ENCODE assay signal across 8 cellular contexts in the genomic region with DNA sequence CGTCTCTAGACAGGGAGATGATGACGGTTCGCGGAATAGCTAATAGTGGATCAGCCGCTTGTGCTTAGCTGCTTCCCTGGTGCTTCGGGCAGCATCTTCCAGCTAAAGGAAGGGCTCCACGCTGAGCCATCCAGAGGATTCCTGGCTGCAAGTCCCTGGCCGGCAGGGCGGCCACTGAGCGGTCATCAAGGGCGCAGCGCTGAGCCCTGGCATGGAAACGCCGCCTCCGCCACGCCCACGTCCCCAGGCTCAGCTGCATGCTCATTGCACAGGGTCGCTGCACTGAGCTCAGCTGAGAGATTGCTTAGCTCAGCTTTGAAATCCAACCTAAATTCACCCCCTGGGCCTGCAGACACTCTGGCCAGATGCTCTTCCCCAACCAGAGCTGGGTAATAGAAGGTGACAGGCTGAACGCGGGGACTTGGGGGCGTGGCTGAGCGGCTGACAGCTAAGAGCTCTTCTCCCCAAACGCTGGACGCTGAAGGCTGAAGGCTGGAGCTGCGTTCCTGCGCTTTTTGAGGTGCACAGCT.
DNase-seq lines count a peak whose midpoint lies in the region; ATAC-seq, FAIRE-seq and TF ChIP-seq lines count a peak whose summit lies in the region.

No MANE protein-coding gene starts in this region.

- no peak overlapping the region for H3K4me3 ChIP-seq in CD8-positive, alpha-beta T cell (ENCODE audit: low read depth, low read length)
- H3K4me3 ChIP-seq in fibroblast of pulmonary artery (replicated peaks; ENCODE audit: low read depth, low read length) = peak overlapping the region; percentile 49

- no peaks in the 10 kb centered on the region for H3K36me3 Mint-ChIP-seq in CD8-positive, alpha-beta T cell
- H3K36me3 Mint-ChIP-seq in naive B cell = no peaks in the 10 kb centered on the region

- H3K36me3 ChIP-seq in CD8-positive, alpha-beta T cell (ENCODE audit: insufficient read depth, low read length) = no peaks in the 10 kb centered on the region

- H3K27ac ChIP-seq in CD8-positive, alpha-beta T cell (ENCODE audit: low read depth, low read length) = no peak overlapping the region

- peaks cover 3% of the 10 kb centered on the region for H3K4me1 Mint-ChIP-seq in CD8-positive, alpha-beta T cell (ENCODE audit: low read depth)
- peaks cover 6 to 9% (median 7%) of the 10 kb centered on the region in 3 donors for H3K4me1 Mint-ChIP-seq in naive B cell

- ATAC-seq in CD8-positive, alpha-beta T cell = no peak
- ATAC-seq in HG03442 (IDR thresholded peaks at IDR 0.05; ENCODE audit: unreplicated experiment) (peak; percentile 58), SK-N-SH treated with all-trans-retinoic acid at 6 μM for 48 hours (peak; percentile 96), naive B cell (ENCODE audit: low read depth in 2 of 2) (no peak), HG02970 (IDR thresholded peaks at IDR 0.05; ENCODE audit: low FRiP score, unreplicated experiment) (no peak), GM21576 (IDR thresholded peaks at IDR 0.05; ENCODE audit: unreplicated experiment) (no peak)

- TF ChIP-seq CTCF in CD8-positive, alpha-beta T cell (IDR thresholded peaks at IDR 0.05) = no peak
- no peak for TF ChIP-seq CTCF in fibroblast of pulmonary artery (IDR thresholded peaks at IDR 0.05; ENCODE audit: low read length, missing control alignments)

- intact Hi-C loops in CD8-positive, alpha-beta T cell (cut with DNase I, micrococcal nuclease) = no loop called here

- no peaks in the 10 kb centered on the region for H3K27me3 ChIP-seq in CD8-positive, alpha-beta T cell (ENCODE audit: insufficient read depth, low read length)

- no peaks in the 10 kb centered on the region for H3K9me3 Mint-ChIP-seq in CD8-positive, alpha-beta T cell
- peaks cover 0 to 4% (median 0%) of the 10 kb centered on the region in 7 donors for H3K9me3 Mint-ChIP-seq in naive B cell

- no peaks in the 10 kb centered on the region for H3K4me1 ChIP-seq in CD8-positive, alpha-beta T cell (ENCODE audit: insufficient read depth, low read length)

- no peak overlapping the region for H3K27ac Mint-ChIP-seq in CD8-positive, alpha-beta T cell
- no peak overlapping the region for H3K27ac Mint-ChIP-seq in naive B cell

- FAIRE-seq in HTR-8/SVneo (lab: Jason Lieb, UNC) = no peak

- H3K9me3 ChIP-seq in CD8-positive, alpha-beta T cell (ENCODE audit: low read length) = no peaks in the 10 kb centered on the region

- CTCF ChIA-PET in CD8-positive, alpha-beta T cell (lab: Charles Lee) = interaction anchor here (0.7 kb wide), 1 partner anchor 15 kb away, joined by 3 read pairs; no protein-coding TSS in a partner anchor

- POLR2A ChIA-PET in CD8-positive, alpha-beta T cell (lab: Charles Lee) = no interaction called here

- H3K4me3 Mint-ChIP-seq in CD8-positive, alpha-beta T cell = peak overlapping the region; percentile 39
- H3K4me3 Mint-ChIP-seq in naive B cell = peak overlapping the region in 7 of 8 donors; percentile 15 to 73 (median 29)

- DNase-seq in CD8-positive, alpha-beta T cell = no peak
- DNase-seq in fibroblast of pulmonary artery (ENCODE audit: low read depth) (peak; percentile 36), naive B cell (no peak), HTR-8/SVneo (ENCODE audit: insufficient read length, low spot score) (no peak)

- H3K27me3 Mint-ChIP-seq in CD8-positive, alpha-beta T cell (ENCODE audit: low read depth) = peaks cover 27% of the 10 kb centered on the region
- H3K27me3 Mint-ChIP-seq in naive B cell = peaks cover 16 to 30% (median 23%) of the 10 kb centered on the region in 3 donors

TF ChIP-seq in SK-N-SH treated with all-trans-retinoic acid at 6 μM for 48 hours, 23 proteins besides CTCF, POLR2A, EP300 and RAD21:
- no peak for TF ChIP-seq ZNF70 (CRISPR knock-in tag; IDR thresholded peaks at IDR 0.05)
- TF ChIP-seq BACH2 (CRISPR knock-in tag; IDR thresholded peaks at IDR 0.05; ENCODE audit: borderline replicate concordance) = no peak
- TF ChIP-seq RARB (CRISPR knock-in tag; IDR thresholded peaks at IDR 0.05) = no peak
- no peak for TF ChIP-seq TOX (CRISPR knock-in tag; IDR thresholded peaks at IDR 0.05; ENCODE audit: borderline replicate concordance)
- no peak for TF ChIP-seq SNAI2 (CRISPR knock-in tag; IDR thresholded peaks at IDR 0.05)
- peak; percentile 59; the same call in 1 of the 2 replicates for TF ChIP-seq TCF4 (CRISPR knock-in tag; IDR thresholded peaks at IDR 0.05; ENCODE audit: borderline replicate concordance)
- TF ChIP-seq, protein P1, sequence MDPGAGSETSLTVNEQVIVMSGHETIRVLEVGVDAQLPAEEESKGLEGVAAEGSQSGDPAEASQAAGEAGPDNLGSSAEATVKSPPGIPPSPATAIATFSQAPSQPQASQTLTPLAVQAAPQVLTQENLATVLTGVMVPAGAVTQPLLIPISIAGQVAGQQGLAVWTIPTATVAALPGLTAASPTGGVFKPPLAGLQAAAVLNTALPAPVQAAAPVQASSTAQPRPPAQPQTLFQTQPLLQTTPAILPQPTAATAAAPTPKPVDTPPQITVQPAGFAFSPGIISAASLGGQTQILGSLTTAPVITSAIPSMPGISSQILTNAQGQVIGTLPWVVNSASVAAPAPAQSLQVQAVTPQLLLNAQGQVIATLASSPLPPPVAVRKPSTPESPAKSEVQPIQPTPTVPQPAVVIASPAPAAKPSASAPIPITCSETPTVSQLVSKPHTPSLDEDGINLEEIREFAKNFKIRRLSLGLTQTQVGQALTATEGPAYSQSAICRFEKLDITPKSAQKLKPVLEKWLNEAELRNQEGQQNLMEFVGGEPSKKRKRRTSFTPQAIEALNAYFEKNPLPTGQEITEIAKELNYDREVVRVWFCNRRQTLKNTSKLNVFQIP (CRISPR knock-in tag; IDR thresholded peaks at IDR 0.05; ENCODE audit: borderline replicate concordance, low read depth) = no peak
- TF ChIP-seq, protein P2, sequence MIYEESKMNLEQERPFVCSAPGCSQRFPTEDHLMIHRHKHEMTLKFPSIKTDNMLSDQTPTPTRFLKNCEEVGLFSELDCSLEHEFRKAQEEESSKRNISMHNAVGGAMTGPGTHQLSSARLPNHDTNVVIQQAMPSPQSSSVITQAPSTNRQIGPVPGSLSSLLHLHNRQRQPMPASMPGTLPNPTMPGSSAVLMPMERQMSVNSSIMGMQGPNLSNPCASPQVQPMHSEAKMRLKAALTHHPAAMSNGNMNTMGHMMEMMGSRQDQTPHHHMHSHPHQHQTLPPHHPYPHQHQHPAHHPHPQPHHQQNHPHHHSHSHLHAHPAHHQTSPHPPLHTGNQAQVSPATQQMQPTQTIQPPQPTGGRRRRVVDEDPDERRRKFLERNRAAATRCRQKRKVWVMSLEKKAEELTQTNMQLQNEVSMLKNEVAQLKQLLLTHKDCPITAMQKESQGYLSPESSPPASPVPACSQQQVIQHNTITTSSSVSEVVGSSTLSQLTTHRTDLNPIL (CRISPR knock-in tag; IDR thresholded peaks at IDR 0.05; ENCODE audit: low read depth) = no peak
- no peak for TF ChIP-seq ARNTL (CRISPR knock-in tag; IDR thresholded peaks at IDR 0.05; ENCODE audit: borderline replicate concordance, low read depth)
- no peak for TF ChIP-seq ESRRG (CRISPR knock-in tag; IDR thresholded peaks at IDR 0.05)
- no peak for TF ChIP-seq ZC3H10 (CRISPR knock-in tag; IDR thresholded peaks at IDR 0.05)
- no peak for TF ChIP-seq OSR1 (CRISPR knock-in tag; IDR thresholded peaks at IDR 0.05)
- no peak for TF ChIP-seq PPARA (CRISPR knock-in tag; IDR thresholded peaks at IDR 0.05; ENCODE audit: borderline replicate concordance)
- peak; percentile 82 for TF ChIP-seq ZNF8 (CRISPR knock-in tag; IDR thresholded peaks at IDR 0.05)
- no peak for TF ChIP-seq GLIS3 (CRISPR knock-in tag; IDR thresholded peaks at IDR 0.05)

Comparison
In these comparisons a context has a peak if more than half of its experiments do, and no peak if none do; other contexts are left out.
1. ATAC-seq: peak in HG03442 (single experiment) and SK-N-SH treated with all-trans-retinoic acid at 6 μM for 48 hours (single experiment); none in CD8-positive, alpha-beta T cell (single experiment), naive B cell (0 of 2), HG02970 (single experiment) and GM21576 (single experiment).